Comparison of ENCODE assay signal across 1 cellular context in the genomic region with DNA sequence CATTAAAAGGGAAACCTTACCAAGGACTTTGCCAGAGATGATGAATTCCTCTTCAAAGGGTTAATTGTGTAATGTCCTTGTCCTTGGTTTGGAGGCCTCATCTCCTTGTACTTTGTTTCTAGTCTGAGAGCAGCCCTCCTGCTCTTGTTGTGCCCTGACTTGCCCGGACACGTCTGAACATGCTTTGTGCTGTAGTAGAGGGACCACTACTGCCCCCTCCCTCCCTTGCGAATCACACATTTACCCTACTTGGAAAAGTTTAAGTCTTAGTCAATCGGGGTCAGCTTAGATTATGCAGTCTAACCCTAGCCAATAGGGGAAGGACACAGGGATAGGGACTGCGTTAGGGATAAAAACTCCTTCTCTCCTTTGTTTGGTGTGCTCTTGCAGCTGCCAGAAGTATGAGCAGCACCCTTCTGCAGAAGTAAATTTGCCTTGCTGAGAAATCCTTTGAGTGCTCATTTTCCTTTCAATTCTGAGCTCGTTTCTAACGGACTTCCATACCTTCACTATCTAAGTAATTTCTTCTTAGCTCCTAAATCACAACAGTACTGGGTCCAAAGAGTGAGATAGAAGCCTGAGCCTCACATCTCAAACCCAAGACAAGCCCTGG.
TF ChIP-seq lines count a peak whose summit lies in the region.

No MANE protein-coding gene starts in this region.

TF ChIP-seq in H1, 55 proteins besides CTCF, POLR2A, EP300 and RAD21:
- TF ChIP-seq KDM1A (IDR thresholded peaks at IDR 0.05; ENCODE audit: borderline replicate concordance, low read length) (no peak), TCF12 (IDR thresholded peaks at IDR 0.05; ENCODE audit: low read depth, low read length) (no peak), BACH1 (IDR thresholded peaks at IDR 0.05; ENCODE audit: low read length) (no peak), RNF2 (IDR thresholded peaks at IDR 0.05; ENCODE audit: borderline replicate concordance, low read depth, low read length, missing control alignments, poor library complexity, severe bottlenecking) (no peak), YY1 (IDR thresholded peaks at IDR 0.05; ENCODE audit: low read depth, low read length) (no peak), BCL11A (IDR thresholded peaks at IDR 0.05; ENCODE audit: low read depth in 2 of 2, low read length in 2 of 2) (no peak), GTF2F1 (IDR thresholded peaks at IDR 0.05; ENCODE audit: borderline replicate concordance, low read depth, low read length) (no peak), HDAC2 (IDR thresholded peaks at IDR 0.05; ENCODE audit: borderline replicate concordance in 1 of 2, low read depth in 2 of 2, low read length in 2 of 2) (no peak)
